ENCODE assay signal across 1 cellular context in the genomic region with DNA sequence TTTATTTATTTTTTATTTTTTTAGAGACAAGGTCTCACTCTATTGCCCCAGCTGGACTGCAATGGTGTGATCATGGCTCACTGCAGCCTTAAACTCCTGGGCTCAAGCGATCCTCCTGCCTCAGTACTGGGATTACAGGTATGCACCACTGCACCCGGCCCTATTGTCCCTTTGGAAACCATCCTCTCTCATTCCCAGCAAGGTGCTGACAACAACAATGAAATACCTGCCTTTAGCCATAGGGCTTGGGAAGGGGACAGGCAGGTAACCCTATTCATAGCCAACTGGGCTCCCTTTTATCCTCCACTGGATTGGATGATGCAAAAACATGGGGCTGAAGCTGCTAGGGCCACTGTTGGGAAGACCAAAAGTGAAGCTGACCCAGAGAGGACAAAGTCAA.
TF ChIP-seq lines count a peak whose summit lies in the region.

No MANE protein-coding gene starts in this region.

TF ChIP-seq in K562, 482 proteins besides CTCF, POLR2A, EP300 and RAD21:
- TF ChIP-seq TEAD4 (IDR thresholded peaks at IDR 0.05; ENCODE audit: low read length) (no peak), TEAD4 (CRISPR knock-in tag; IDR thresholded peaks at IDR 0.05; ENCODE audit: borderline replicate concordance) (0 out of 2 replicates have a peak, but pooled peaks have one; percentile 14), FOXP1 (CRISPR knock-in tag; IDR thresholded peaks at IDR 0.05) (peak; percentile 44; the same call in 1 of the 2 replicates), TBP (optimal IDR thresholded peaks at IDR 0.05; ENCODE audit: low read depth, low read length) (no peak), USF1 (CRISPR knock-in tag; IDR thresholded peaks at IDR 0.05) (0 out of 2 replicates have a peak, but pooled peaks have one; percentile 7)
